Comparison of ENCODE assay signal across 8 cellular contexts in genomic region chr2:164351536-164351935, GRCh38.
"Had no signal": no experiment of that assay in that cellular context is flagged by ENCODE, and none has a peak within 500 bp of the region (broad histone marks: within the 10 kb centered on the region; RNA-seq: fewer than 3 reads in every experiment).

No MANE protein-coding gene starts in this region.

- H3K4me3 ChIP-seq: GM23248, HAP-1 had no signal

- H3K27ac ChIP-seq: GM23248, HL-60 had no signal

- H3K36me3 ChIP-seq: HAP-1 had no signal

- H3K9me3 ChIP-seq: HAP-1 had no signal

- DNase-seq: GM23248, GOT3, H7, HFFc6, KBM-7 had no signal

- H3K4me1 ChIP-seq: HAP-1 had no signal

- ATAC-seq: HCT116 had no signal

- H3K9ac ChIP-seq: GM23248 had no signal
